ENCODE assay signal across 8 cellular contexts in the genomic region with DNA sequence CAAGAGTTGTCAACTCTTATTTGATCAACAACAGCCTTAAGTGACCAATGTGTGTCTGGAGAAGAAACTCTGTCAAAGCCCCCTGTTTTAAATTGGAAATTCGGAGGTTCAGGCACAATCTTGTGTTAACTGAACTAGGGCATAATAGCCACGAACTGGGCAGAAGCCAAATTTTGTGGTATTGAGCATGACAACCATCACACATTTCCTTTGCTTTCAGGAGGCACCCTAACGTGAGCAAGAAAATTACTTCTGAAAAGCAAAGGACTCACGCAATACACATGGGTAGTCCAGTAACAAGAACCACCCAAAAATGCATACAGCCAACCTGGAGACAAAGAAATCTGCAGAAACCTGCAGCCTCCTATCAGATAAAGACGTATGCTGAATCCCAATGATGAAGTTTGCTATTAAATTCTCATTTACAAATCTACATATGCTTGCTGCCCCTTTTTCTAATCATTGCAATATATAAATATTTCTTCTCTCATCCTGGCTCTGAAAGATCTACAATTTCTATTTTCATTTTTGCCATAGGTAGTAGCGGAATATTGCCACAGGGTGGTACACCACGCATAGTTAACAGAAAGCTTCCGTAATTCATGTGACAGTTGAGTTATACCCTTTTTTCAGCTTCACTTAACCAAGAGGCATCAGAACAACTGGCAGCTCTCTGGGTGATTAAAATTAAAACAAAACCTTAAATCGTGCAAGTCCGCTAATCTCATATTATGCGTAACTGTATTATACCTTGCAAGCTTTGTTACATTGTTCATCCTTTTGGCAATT.
A peak's percentile ranks its signal among the peaks of the same experiment; 100 is the strongest.
DNase-seq lines count a peak whose midpoint lies in the region; ATAC-seq and TF ChIP-seq lines count a peak whose summit lies in the region.

No MANE protein-coding gene starts in this region.

- intact Hi-C loops in ovary (cut with DNase I) = no loop called here

- WGBS in ovary, 3 donors = 39 to 54% (median 40%) methylated on average over 11 of the region's 11 CpGs

- H3K27me3 ChIP-seq in ovary = no peaks in the 10 kb centered on the region

- H3K27ac ChIP-seq in ovary = no peak overlapping the region

- TF ChIP-seq EP300 in ovary (IDR thresholded peaks at IDR 0.05) = no peak

- no peak for ATAC-seq in GM18868 (IDR thresholded peaks at IDR 0.05; ENCODE audit: unreplicated experiment)

- DNase-seq in DMS 273 treated with DMSO at 0.1 percent for 48 hours (lab: John Stamatoyannopoulos, UW) (peak; percentile 76), H4 (ENCODE audit: low spot score) (peak; percentile 33), NCI-H2227 (lab: John Stamatoyannopoulos, UW; ENCODE audit: unreplicated experiment) (peak; percentile 54), cerebellar cortex (ENCODE audit: low spot score) (peak; percentile 86), ovary (no peak), HPDE6-E6E7 (ENCODE audit: extremely low spot score) (no peak), iPS-NIHi7 (ENCODE audit: extremely low spot score) (no peak)

- H3K36me3 ChIP-seq in ovary = no peaks in the 10 kb centered on the region

- TF ChIP-seq POLR2A in ovary (IDR thresholded peaks at IDR 0.05) = no peak

- no peaks in the 10 kb centered on the region for H3K4me1 ChIP-seq in ovary (ENCODE audit: insufficient read depth)

- TF ChIP-seq CTCF in ovary (IDR thresholded peaks at IDR 0.05) = peak in 2 of 3 donors; percentile 25 to 27

- H3K4me3 ChIP-seq in ovary = no peak overlapping the region

- no peaks in the 10 kb centered on the region for H3K9me3 ChIP-seq in ovary

Comparison
In these comparisons a context has a peak if more than half of its experiments do, and no peak if none do; other contexts are left out.
1. DNase-seq: peak in DMS 273 treated with DMSO at 0.1 percent for 48 hours (single experiment), H4 (single experiment), NCI-H2227 (single experiment) and cerebellar cortex (single experiment); none in ovary (0 of 5), HPDE6-E6E7 (single experiment) and iPS-NIHi7 (single experiment).